ENCODE assay signal across 9 cellular contexts in genomic region chr1:37484325-37485051, GRCh38. TPM values are rescaled to one million over a fixed set of nuclear protein-coding genes. Genes with fewer than 3 reads are reported as not detected.
DNase-seq lines count a peak whose midpoint lies in the region; ATAC-seq, FAIRE-seq and TF ChIP-seq lines count a peak whose summit lies in the region.
"Had no signal": no experiment of that assay in that cellular context is flagged by ENCODE, and none has a peak within 500 bp of the region (broad histone marks: within the 10 kb centered on the region; RNA-seq: fewer than 3 reads in every experiment).

No MANE protein-coding gene starts in this region.

- H3K9me3 ChIP-seq in CD4-positive, alpha-beta memory T cell (ENCODE audit: control insufficient read depth in 1 of 2, low read length in 2 of 2) = no peaks in the 10 kb centered on the region
- H3K9me3 ChIP-seq in osteoblast (ENCODE audit: low read depth, low read length) (no peaks in the 10 kb centered on the region), kidney (ENCODE audit: control insufficient read depth in 1 of 2, low read length in 2 of 2) (no peaks in the 10 kb centered on the region)

- H3K4me3 ChIP-seq in CD4-positive, alpha-beta memory T cell (ENCODE audit: low read length in 2 of 2) = no peak overlapping the region
- H3K4me3 ChIP-seq in LNCaP clone FGC (ENCODE audit: low read depth, low read length) (peak overlapping the region; percentile 31; the same call in 1 of the 2 replicates), osteoblast (ENCODE audit: insufficient read depth, low read length) (no peak overlapping the region), kidney (ENCODE audit: low read length in 2 of 2) (no peak overlapping the region)

- no peak for ATAC-seq in HG03342 (IDR thresholded peaks at IDR 0.05; ENCODE audit: unreplicated experiment)

- POLR2A ChIA-PET in CD4-positive, alpha-beta memory T cell (lab: Charles Lee; ENCODE audit: partially characterized antibody) = interaction anchor here (0.7 to 11.1 kb wide), 4 partner anchors 10 to 30 kb away, joined by 3 to 229 read pairs (median 54); partner anchors contain the start of genes MEAF6 and ZC3H12A

- no peak overlapping the region for H3K4me2 ChIP-seq in osteoblast (ENCODE audit: insufficient read depth, low read length)

- peak in 1 of 5 donors; percentile 1 for DNase-seq in CD4-positive, alpha-beta memory T cell
- DNase-seq in LNCaP clone FGC (ENCODE audit: low read depth) = peak; percentile 92
- DNase-seq in osteoblast (ENCODE audit: insufficient read length, low spot score, missing footprints) = peak; percentile 86
- no peak for DNase-seq in AG08396 (ENCODE audit: low spot score)
- DNase-seq in kidney = no peak
- DNase-seq in NCI-H2171 (lab: John Stamatoyannopoulos, UW) = no peak
- DNase-seq: OCI-M1 had no signal

- H3K4me3 Mint-ChIP-seq in CD4-positive, alpha-beta memory T cell = peak overlapping the region in 3 of 8 donors; percentile 35 to 66 (median 54)
- H3K4me3 Mint-ChIP-seq in dendritic cell treated with granulocyte-macrophage colony-stimulating factor and Interleukin-4, amounts not matched to agents 40 ng/mL and 50 ng/mL, for 4 days = no peak overlapping the region

- peak overlapping the region; percentile 8 for H3K27ac ChIP-seq in CD4-positive, alpha-beta memory T cell (ENCODE audit: low read depth, low read length)
- H3K27ac ChIP-seq in osteoblast (ENCODE audit: low read depth, low read length) = peak overlapping the region; percentile 73
- peak overlapping the region in 1 of 2 donors; percentile 79 for H3K27ac ChIP-seq in kidney (ENCODE audit: low read depth in 2 of 2, low read length in 2 of 2)

- intact Hi-C loops in CD4-positive, alpha-beta memory T cell (cut with micrococcal nuclease) = no loop called here
- intact Hi-C loops in dendritic cell treated with granulocyte-macrophage colony-stimulating factor and Interleukin-4, amounts not matched to agents 40 ng/mL and 50 ng/mL, for 4 days (cut with micrococcal nuclease) = no loop called here
- intact Hi-C loops in kidney (cut with DNase I) = no loop called here

- no peaks in the 10 kb centered on the region for H3K27me3 Mint-ChIP-seq in CD4-positive, alpha-beta memory T cell
- H3K27me3 Mint-ChIP-seq in dendritic cell treated with granulocyte-macrophage colony-stimulating factor and Interleukin-4, amounts not matched to agents 40 ng/mL and 50 ng/mL, for 4 days = no peaks in the 10 kb centered on the region

- TF ChIP-seq CTCF in LNCaP clone FGC (IDR thresholded peaks at IDR 0.05; ENCODE audit: control insufficient read depth, extremely low read depth, insufficient read depth) (no peak), osteoblast (IDR thresholded peaks at IDR 0.05; ENCODE audit: extremely low read depth, low read depth, low read length) (no peak), kidney (IDR thresholded peaks at IDR 0.05; ENCODE audit: borderline replicate concordance, extremely low read depth, insufficient read depth) (no peak)

- peaks cover 40% of the 10 kb centered on the region for H3K4me1 ChIP-seq in CD4-positive, alpha-beta memory T cell (ENCODE audit: insufficient read depth, low read length)
- H3K4me1 ChIP-seq in osteoblast (ENCODE audit: insufficient read depth, low read length) (peaks cover 37% of the 10 kb centered on the region), kidney (ENCODE audit: control insufficient read depth in 1 of 2, insufficient read depth in 1 of 2, low read depth in 1 of 2, low read length in 2 of 2) (peaks cover 9 to 32% of the 10 kb centered on the region in 2 donors)

- H3K27me3 ChIP-seq in CD4-positive, alpha-beta memory T cell (ENCODE audit: insufficient read depth, low read length) = no peaks in the 10 kb centered on the region
- no peaks in the 10 kb centered on the region for H3K27me3 ChIP-seq in osteoblast (ENCODE audit: insufficient read depth, low read length)

- peaks cover 18 to 67% of the 10 kb centered on the region in 2 donors for H3K36me3 Mint-ChIP-seq in CD4-positive, alpha-beta memory T cell
- H3K36me3 Mint-ChIP-seq in dendritic cell treated with granulocyte-macrophage colony-stimulating factor and Interleukin-4, amounts not matched to agents 40 ng/mL and 50 ng/mL, for 4 days (ENCODE audit: low read depth) = peaks cover 62% of the 10 kb centered on the region

- no peak overlapping the region for H2AFZ ChIP-seq in osteoblast (ENCODE audit: low read length)

- H3K27ac Mint-ChIP-seq in CD4-positive, alpha-beta memory T cell = peak overlapping the region; percentile 23 to 100 (median 78)
- peak overlapping the region; percentile 92 for H3K27ac Mint-ChIP-seq in dendritic cell treated with granulocyte-macrophage colony-stimulating factor and Interleukin-4, amounts not matched to agents 40 ng/mL and 50 ng/mL, for 4 days

- peaks cover 12 to 43% (median 29%) of the 10 kb centered on the region in 4 donors for H3K4me1 Mint-ChIP-seq in CD4-positive, alpha-beta memory T cell
- H3K4me1 Mint-ChIP-seq in dendritic cell treated with granulocyte-macrophage colony-stimulating factor and Interleukin-4, amounts not matched to agents 40 ng/mL and 50 ng/mL, for 4 days (ENCODE audit: low read depth) = peaks cover 92% of the 10 kb centered on the region

- CTCF ChIA-PET in CD4-positive, alpha-beta memory T cell (lab: Charles Lee; ENCODE audit: partially characterized antibody) = interaction anchor here (1.2 to 11.5 kb wide), 5 partner anchors 10 to 28 kb away, joined by 6 to 417 read pairs (median 69); partner anchors contain the start of gene ZC3H12A

- H3K79me2 ChIP-seq in osteoblast (ENCODE audit: insufficient read depth, low read length) = peaks cover 30% of the 10 kb centered on the region

- FAIRE-seq in kidney (lab: Jason Lieb, UNC) = no peak

- peaks cover 0 to 2% (median 0%) of the 10 kb centered on the region in 8 donors for H3K9me3 Mint-ChIP-seq in CD4-positive, alpha-beta memory T cell
- H3K9me3 Mint-ChIP-seq in dendritic cell treated with granulocyte-macrophage colony-stimulating factor and Interleukin-4, amounts not matched to agents 40 ng/mL and 50 ng/mL, for 4 days = no peaks in the 10 kb centered on the region

- peaks cover 3% of the 10 kb centered on the region for H4K20me1 ChIP-seq in osteoblast (ENCODE audit: insufficient read depth, low read length)

- peaks cover 56% of the 10 kb centered on the region for H3K36me3 ChIP-seq in CD4-positive, alpha-beta memory T cell (ENCODE audit: insufficient read depth, low read length)
- peaks cover 60% of the 10 kb centered on the region for H3K36me3 ChIP-seq in osteoblast (ENCODE audit: insufficient read depth, low read length)
- H3K36me3 ChIP-seq in kidney (ENCODE audit: control insufficient read depth in 1 of 2, insufficient read depth in 2 of 2, low read length in 2 of 2) = peaks cover 25 to 42% of the 10 kb centered on the region in 2 donors

- no peak overlapping the region for H3K9ac ChIP-seq in kidney (ENCODE audit: low read length in 2 of 2)

RNA-seq across cellular contexts. Expression of gene ZC3H12A, which starts 10.1 kb away (rescaled TPM):
- total RNA-seq in CD4-positive, alpha-beta memory T cell = 10 to 100 TPM; 54.6 to 60.7 TPM
- 10 to 100 TPM; 10.6 to 19.9 TPM for polyA plus RNA-seq in CD4-positive, alpha-beta memory T cell
- total RNA-seq in osteoblast (11.5 and 13.0 TPM in 2 replicates), kidney (21.1 TPM)
- polyA plus RNA-seq in kidney (ENCODE audit: insufficient read depth, low read depth, low replicate concordance) = 3.8 TPM

RNA-seq across cellular contexts. Expression of gene MEAF6, which starts 30.1 kb away (rescaled TPM):
- total RNA-seq in CD4-positive, alpha-beta memory T cell = 10 to 100 TPM; 97.9 to 98.2 TPM
- 100 to 1,000 TPM; 132 to 221 TPM for polyA plus RNA-seq in CD4-positive, alpha-beta memory T cell
- total RNA-seq in osteoblast (62.8 and 64.1 TPM in 2 replicates), kidney (65.8 TPM)
- 45.7 TPM for polyA plus RNA-seq in kidney (ENCODE audit: insufficient read depth, low read depth, low replicate concordance)

Comparison
In these comparisons a context has a peak if more than half of its experiments do, and no peak if none do; other contexts are left out.
1. DNase-seq: peak in LNCaP clone FGC (single experiment) and osteoblast (single experiment); none in AG08396 (single experiment), kidney (single experiment) and NCI-H2171 (single experiment).